10 cellular contexts compared by ENCODE assay signal in genomic region chr16:84841787-84842300, GRCh38. TPM values are rescaled to one million over a fixed set of nuclear protein-coding genes. Genes with fewer than 3 reads are reported as not detected.
DNase-seq lines count a peak whose midpoint lies in the region; ATAC-seq and TF ChIP-seq lines count a peak whose summit lies in the region.
"Had no signal": no experiment of that assay in that cellular context is flagged by ENCODE, and none has a peak within 500 bp of the region (broad histone marks: within the 10 kb centered on the region; RNA-seq: fewer than 3 reads in every experiment).

No MANE protein-coding gene starts in this region.

- H3K4me1 Mint-ChIP-seq in activated T-helper 17 cell treated with anti-CD3 and anti-CD28 coated beads, Interleukin-2, amount 50 U/mL, for 72 hours, result no peaks in the 10 kb centered on the region
- H3K4me1 Mint-ChIP-seq in osteocyte (ENCODE audit: unreplicated experiment), result peaks cover 68% of the 10 kb centered on the region

- peaks cover 10% of the 10 kb centered on the region for H3K27me3 Mint-ChIP-seq in activated T-helper 17 cell treated with anti-CD3 and anti-CD28 coated beads, Interleukin-2, amount 50 U/mL, for 72 hours
- no peaks in the 10 kb centered on the region for H3K27me3 Mint-ChIP-seq in osteocyte (ENCODE audit: unreplicated experiment)

- no peaks in the 10 kb centered on the region for H3K36me3 Mint-ChIP-seq in activated T-helper 17 cell treated with anti-CD3 and anti-CD28 coated beads, Interleukin-2, amount 50 U/mL, for 72 hours (ENCODE audit: low read depth)
- no peaks in the 10 kb centered on the region for H3K36me3 Mint-ChIP-seq in osteocyte (ENCODE audit: unreplicated experiment)

- H3K36me3 ChIP-seq in lung (ENCODE audit: control insufficient read depth in 2 of 2, insufficient read depth in 2 of 2, low read length in 2 of 2) (peaks cover 0 to 10% of the 10 kb centered on the region in 2 donors), brain microvascular endothelial cell (replicated peaks) (peaks cover 8% of the 10 kb centered on the region), WERI-Rb-1 (no peaks in the 10 kb centered on the region)

- peak overlapping the region; percentile 16 for H3K4me3 Mint-ChIP-seq in activated T-helper 17 cell treated with anti-CD3 and anti-CD28 coated beads, Interleukin-2, amount 50 U/mL, for 72 hours
- no peak overlapping the region for H3K4me3 Mint-ChIP-seq in osteocyte (ENCODE audit: unreplicated experiment)
- H3K4me3 Mint-ChIP-seq: T-helper 2 cell treated with Interferon-gamma antibody and Interleukin-4, amounts not matched to agents 5 μg/mL and 100 μg/mL, for 36 hours had no signal

- H3K4me1 ChIP-seq in lung (ENCODE audit: control insufficient read depth in 2 of 2, insufficient read depth in 2 of 2, low read length in 2 of 2), result peaks cover 0 to 2% of the 10 kb centered on the region in 2 donors

- intact Hi-C loops in dorsolateral prefrontal cortex (cut with DNase I), result no loop called here

- DNase-seq in 8988T (peak; percentile 18), NCI-H128 (lab: John Stamatoyannopoulos, UW; ENCODE audit: unreplicated experiment) (peak; percentile 58), lung (ENCODE audit: low spot score) (peak; percentile 71), brain microvascular endothelial cell (no peak), osteocyte (ENCODE audit: extremely low spot score, unreplicated experiment) (no peak), WERI-Rb-1 (no peak), dorsolateral prefrontal cortex (no peak)
- DNase-seq: occipital lobe had no signal

- in situ Hi-C loops in brain microvascular endothelial cell (cut with HindIII; ENCODE audit: low pct_ligation_motif_present, low sequenced_read_pairs), result no loop called here

- H3K9me3 Mint-ChIP-seq in activated T-helper 17 cell treated with anti-CD3 and anti-CD28 coated beads, Interleukin-2, amount 50 U/mL, for 72 hours, result no peaks in the 10 kb centered on the region
- no peaks in the 10 kb centered on the region for H3K9me3 Mint-ChIP-seq in osteocyte (ENCODE audit: unreplicated experiment)
- H3K9me3 Mint-ChIP-seq: T-helper 2 cell treated with Interferon-gamma antibody and Interleukin-4, amounts not matched to agents 5 μg/mL and 100 μg/mL, for 36 hours had no signal

- H3K9me3 ChIP-seq in lung (ENCODE audit: control insufficient read depth in 2 of 2, insufficient read depth in 1 of 2, low read length in 1 of 2) (no peaks in the 10 kb centered on the region), WERI-Rb-1 (ENCODE audit: severe bottlenecking) (no peaks in the 10 kb centered on the region)

- H3K27ac ChIP-seq in lung (ENCODE audit: low read depth in 1 of 2, low read length in 1 of 2) (peak overlapping the region in 1 of 2 donors; percentile 87), brain microvascular endothelial cell (no peak overlapping the region), WERI-Rb-1 (no peak overlapping the region), dorsolateral prefrontal cortex (peak overlapping the region in 2 of 59 donors; percentile 16 to 23)

- no peak overlapping the region for H3K4me3 ChIP-seq in lung
- no peak overlapping the region for H3K4me3 ChIP-seq in brain microvascular endothelial cell (ENCODE audit: low read depth, low read length)
- H3K4me3 ChIP-seq in WERI-Rb-1 (ENCODE audit: low read depth, low read length), result no peak overlapping the region
- no peak overlapping the region for H3K4me3 ChIP-seq in dorsolateral prefrontal cortex

- TF ChIP-seq CTCF in lung (IDR thresholded peaks at IDR 0.05; ENCODE audit: control extremely low read depth, extremely low read depth) (no peak), brain microvascular endothelial cell (IDR thresholded peaks at IDR 0.05; ENCODE audit: low read depth, low read length, missing control alignments) (no peak), osteocyte (IDR thresholded peaks at IDR 0.05) (no peak), WERI-Rb-1 (IDR thresholded peaks at IDR 0.05; ENCODE audit: low read depth, low read length) (no peak), dorsolateral prefrontal cortex (IDR thresholded peaks at IDR 0.05 in 54 of 56, conservative IDR thresholded peaks at IDR 0.05 in 2 of 56; ENCODE audit: low read depth in 1 of 56, partially characterized antibody in 56 of 56) (no peak)

- H3K27ac Mint-ChIP-seq in activated T-helper 17 cell treated with anti-CD3 and anti-CD28 coated beads, Interleukin-2, amount 50 U/mL, for 72 hours, result no peak overlapping the region
- H3K27ac Mint-ChIP-seq in osteocyte (ENCODE audit: unreplicated experiment), result no peak overlapping the region
- H3K27ac Mint-ChIP-seq: T-helper 2 cell treated with Interferon-gamma antibody and Interleukin-4, amounts not matched to agents 5 μg/mL and 100 μg/mL, for 36 hours had no signal

- H3K27me3 ChIP-seq in lung (ENCODE audit: control insufficient read depth, insufficient read depth), result no peaks in the 10 kb centered on the region
- no peaks in the 10 kb centered on the region for H3K27me3 ChIP-seq in brain microvascular endothelial cell (replicated peaks)
- H3K27me3 ChIP-seq in WERI-Rb-1 (ENCODE audit: insufficient read depth, low read depth, severe bottlenecking), result no peaks in the 10 kb centered on the region
- H3K27me3 ChIP-seq in dorsolateral prefrontal cortex, result no peaks in the 10 kb centered on the region

- no peak for ATAC-seq in activated T-helper 17 cell treated with anti-CD3 and anti-CD28 coated beads, Interleukin-2, amount 50 U/mL, for 72 hours (replicated peaks)
- peak; percentile 67 for ATAC-seq in lung (ENCODE audit: insufficient read depth, low FRiP score)

- WGBS in lung, 2 donors, result 7 to 29% methylated on average over 18 of the region's 18 CpGs

RNA-seq across cellular contexts. Expression of gene CRISPLD2, which starts 22.1 kb away (rescaled TPM):
- under 1 TPM; 0.30 to 0.66 TPM for total RNA-seq in activated T-helper 17 cell treated with anti-CD3 and anti-CD28 coated beads, Interleukin-2, amount 50 U/mL, for 72 hours
- total RNA-seq in lung (100 to 1,000 TPM in 1 of 2 donors, 10 to 100 TPM in 1; 31.3 to 136 TPM), osteocyte (3.3 and 3.5 TPM in 2 replicates), dorsolateral prefrontal cortex (10 to 100 TPM in 80 of 120 experiments, 1 to 10 TPM in 40; 3.4 to 43.2 (median 11.6) TPM)
- polyA plus RNA-seq in lung, result 10 to 100 TPM; 30.3 to 53.7 TPM

Comparison
In these comparisons a context has a peak if more than half of its experiments do, and no peak if none do; other contexts are left out.
1. DNase-seq: peak in 8988T (single experiment), NCI-H128 (single experiment) and lung (single experiment); none in brain microvascular endothelial cell (single experiment), osteocyte (single experiment), WERI-Rb-1 (single experiment) and dorsolateral prefrontal cortex (0 of 10).